2 cellular contexts compared by ENCODE assay signal in genomic region chr11:12064136-12064953, GRCh38.
TF ChIP-seq lines count a peak whose summit lies in the region.

No MANE protein-coding gene starts in this region.

TF ChIP-seq in A549, 52 proteins besides CTCF, POLR2A, EP300 and RAD21:
- TF ChIP-seq POLR2AphosphoS2 (conservative IDR thresholded peaks at IDR 0.05; ENCODE audit: low read length) (no peak), HOXB5 (CRISPR knock-in tag; IDR thresholded peaks at IDR 0.05) (no peak)

TF ChIP-seq in K562, 482 proteins besides CTCF, POLR2A, EP300 and RAD21:
- TF ChIP-seq AFF1 (IDR thresholded peaks at IDR 0.05; ENCODE audit: low read depth in 1 of 2, partially characterized antibody in 2 of 2) (peak in 1 of 2 experiments; percentile 91), ZNF347 (CRISPR knock-in tag; IDR thresholded peaks at IDR 0.05; ENCODE audit: low read depth) (no peak), MGA (IDR thresholded peaks at IDR 0.05) (no peak), NELFE (IDR thresholded peaks at IDR 0.05; ENCODE audit: insufficient read depth, insufficient read length) (no peak), ZFX (CRISPR knock-in tag; IDR thresholded peaks at IDR 0.05) (no peak), HNRNPUL1 (IDR thresholded peaks at IDR 0.05; ENCODE audit: low read length) (no peak), PHF20 (IDR thresholded peaks at IDR 0.05; ENCODE audit: partially characterized antibody) (no peak), MYBL2 (IDR thresholded peaks at IDR 0.05; ENCODE audit: low read depth) (no peak), MYBL2 (CRISPR knock-in tag; IDR thresholded peaks at IDR 0.05; ENCODE audit: borderline replicate concordance) (no peak), ZNF134 (CRISPR knock-in tag; conservative IDR thresholded peaks at IDR 0.05) (no peak), ZNF644 (tag; IDR thresholded peaks at IDR 0.05; ENCODE audit: low read depth) (no peak), BRD9 (IDR thresholded peaks at IDR 0.05; ENCODE audit: low read depth, partially characterized antibody) (no peak), NFIC (IDR thresholded peaks at IDR 0.05) (0 out of 2 replicates have a peak, but pooled peaks have one; percentile 10)
